ENCODE assay signal across 21 cellular contexts in the genomic region with DNA sequence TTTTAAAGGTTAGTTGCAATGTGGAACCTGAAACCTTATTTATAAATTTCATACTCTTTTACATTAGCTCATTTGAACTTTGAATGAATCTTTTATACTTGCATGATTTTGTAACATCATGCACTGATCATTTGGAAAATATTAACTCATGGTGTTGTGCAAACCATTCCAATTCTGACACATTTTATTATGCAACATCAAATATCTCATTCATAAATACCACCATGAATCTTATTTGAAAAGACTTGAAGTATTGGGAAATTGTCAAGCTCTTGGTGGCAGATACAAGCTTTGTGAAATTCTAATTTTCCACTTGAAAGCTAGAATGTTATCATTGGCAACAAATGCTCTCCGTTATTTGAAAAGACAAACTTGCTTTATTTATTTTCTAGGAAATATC.
DNase-seq lines count a peak whose midpoint lies in the region; FAIRE-seq and TF ChIP-seq lines count a peak whose summit lies in the region.
"Had no signal": no experiment of that assay in that cellular context is flagged by ENCODE, and none has a peak within 500 bp of the region (broad histone marks: within the 10 kb centered on the region; RNA-seq: fewer than 3 reads in every experiment).

No MANE protein-coding gene starts in this region.

- in situ Hi-C loops in astrocyte of the cerebellum (cut with HindIII; ENCODE audit: low sequenced_read_pairs): no loop called here

- H3K4me3 ChIP-seq in astrocyte of the cerebellum (ENCODE audit: low read depth, low read length): no peak overlapping the region
- H3K4me3 ChIP-seq in fibroblast of pulmonary artery (replicated peaks; ENCODE audit: low read depth, low read length): no peak overlapping the region
- H3K4me3 ChIP-seq: GM23248, SJSA1 had no signal

- no peak for TF ChIP-seq POLR2A in GM12892 (IDR thresholded peaks at IDR 0.05; ENCODE audit: low read depth, low read length)

- TF ChIP-seq CTCF in astrocyte of the cerebellum (IDR thresholded peaks at IDR 0.05; ENCODE audit: low read depth, low read length, missing control alignments) (no peak), fibroblast of pulmonary artery (IDR thresholded peaks at IDR 0.05; ENCODE audit: low read length, missing control alignments) (no peak)

- peak; percentile 6 for DNase-seq in NOMO-1 treated with DMSO at 0.1 percent for 48 hours (lab: John Stamatoyannopoulos, UW; ENCODE audit: unreplicated experiment)
- no peak for DNase-seq in NOMO-1 treated with dmso at 0.1 percent for 144 hours (lab: John Stamatoyannopoulos, UW; ENCODE audit: unreplicated experiment)
- DNase-seq in astrocyte of the cerebellum (ENCODE audit: low read depth): peak; percentile 12
- DNase-seq in fibroblast of pulmonary artery (ENCODE audit: low read depth): peak; percentile 27
- peak; percentile 13 for DNase-seq in renal cortical epithelial cell (ENCODE audit: low read depth)
- no peak for DNase-seq in T-helper 2 cell
- DNase-seq in GM12892 (ENCODE audit: insufficient read length): no peak
- DNase-seq in NCI-H2196 treated with DMSO at 0.1 percent for 48 hours (lab: John Stamatoyannopoulos, UW; ENCODE audit: unreplicated experiment): no peak
- DNase-seq: AML-193, DMS79 treated with DMSO at 0.1 percent for 48 hours, GM23248, HCEC 1CT, IMR-90, NCI-H1048, NCI-H1436, NCI-H2029, NCI-H2171, NCI-H774, PC-3 had no signal

- FAIRE-seq in GM12892 (lab: Jason Lieb, UNC): no peak
- FAIRE-seq: GM19239 had no signal

Comparison
In these comparisons a context has a peak if more than half of its experiments do, and no peak if none do; other contexts are left out.
1. DNase-seq: peak in NOMO-1 treated with DMSO at 0.1 percent for 48 hours (single experiment), astrocyte of the cerebellum (single experiment), fibroblast of pulmonary artery (single experiment) and renal cortical epithelial cell (single experiment); none in NOMO-1 treated with dmso at 0.1 percent for 144 hours (single experiment), T-helper 2 cell (0 of 5), GM12892 (single experiment) and NCI-H2196 treated with DMSO at 0.1 percent for 48 hours (single experiment).